8 cellular contexts compared by ENCODE assay signal in genomic region chr5:87780831-87781760, GRCh38.
DNase-seq lines count a peak whose midpoint lies in the region; FAIRE-seq and TF ChIP-seq lines count a peak whose summit lies in the region.

No MANE protein-coding gene starts in this region.

- no peak overlapping the region for H3K9ac ChIP-seq in Loucy (ENCODE audit: low read depth, low read length, poor library complexity, severe bottlenecking)

- H3K9me3 ChIP-seq in Loucy (ENCODE audit: insufficient read depth, low read depth, low read length) (no peaks in the 10 kb centered on the region), neuron (ENCODE audit: low read length) (no peaks in the 10 kb centered on the region)

- H3K27me3 ChIP-seq in Loucy (ENCODE audit: insufficient read depth, low read length, poor library complexity, severe bottlenecking) = no peaks in the 10 kb centered on the region
- H3K27me3 ChIP-seq in neuron (ENCODE audit: insufficient read depth, low read length) = peaks cover 33% of the 10 kb centered on the region

- H3K27ac ChIP-seq in substantia nigra (ENCODE audit: low read depth, low read length, poor library complexity, severe bottlenecking) = peak overlapping the region; percentile 23

- TF ChIP-seq CTCF in Loucy (conservative IDR thresholded peaks at IDR 0.05; ENCODE audit: low read length) = peak; percentile 94

- no peak overlapping the region for H3K27ac Mint-ChIP-seq in activated T-helper 1 cell treated with anti-CD3 and anti-CD28 coated beads, Interleukin-12 subunit alpha, Interleukin-12 subunit beta, Interleukin-2, Interleukin-4 antibody, amounts not matched to agents 30 ng/mL and 10 ng/mL and 1 ng/mL, durations not matched to agents 14 hours and 24 hours and 36 hours

- FAIRE-seq in G401.6 (lab: Jason Lieb, UNC) = peak; percentile 90

- no peaks in the 10 kb centered on the region for H3K9me2 ChIP-seq in Loucy (replicated peaks; ENCODE audit: low read depth, low read length)

- H3K4me3 ChIP-seq in Loucy (ENCODE audit: low read length, poor library complexity, severe bottlenecking) = peak overlapping the region; percentile 49
- no peak overlapping the region for H3K4me3 ChIP-seq in neuron (ENCODE audit: low read length)

- no peaks in the 10 kb centered on the region for H3K9me3 Mint-ChIP-seq in activated T-helper 1 cell treated with anti-CD3 and anti-CD28 coated beads, Interleukin-12 subunit alpha, Interleukin-12 subunit beta, Interleukin-2, Interleukin-4 antibody, amounts not matched to agents 30 ng/mL and 10 ng/mL and 1 ng/mL, durations not matched to agents 14 hours and 24 hours and 36 hours

- peaks cover 10% of the 10 kb centered on the region for H3K27me3 Mint-ChIP-seq in activated T-helper 1 cell treated with anti-CD3 and anti-CD28 coated beads, Interleukin-12 subunit alpha, Interleukin-12 subunit beta, Interleukin-2, Interleukin-4 antibody, amounts not matched to agents 30 ng/mL and 10 ng/mL and 1 ng/mL, durations not matched to agents 14 hours and 24 hours and 36 hours (ENCODE audit: insufficient read depth)

- intact Hi-C loops in activated T-helper 1 cell treated with anti-CD3 and anti-CD28 coated beads, Interleukin-12 subunit alpha, Interleukin-12 subunit beta, Interleukin-2, Interleukin-4 antibody, amounts not matched to agents 30 ng/mL and 10 ng/mL and 1 ng/mL, durations not matched to agents 14 hours and 24 hours and 36 hours (cut with micrococcal nuclease) = loop anchor here (1.0 to 10.0 kb wide), 6 partner anchors 361 to 1101 kb away; partner anchors contain the start of gene MEF2C

- H3F3A ChIP-seq in Loucy (ENCODE audit: low read depth) = no peaks in the 10 kb centered on the region

- H2AFZ ChIP-seq in Loucy (ENCODE audit: low read length) (peak overlapping the region; percentile 81), neuron (ENCODE audit: low read depth, low read length) (peak overlapping the region; percentile 8)

- peak overlapping the region; percentile 62 for H3K4me2 ChIP-seq in Loucy (ENCODE audit: low read depth, low read length, poor library complexity, severe bottlenecking)

- H3K4me3 Mint-ChIP-seq in activated T-helper 1 cell treated with anti-CD3 and anti-CD28 coated beads, Interleukin-12 subunit alpha, Interleukin-12 subunit beta, Interleukin-2, Interleukin-4 antibody, amounts not matched to agents 30 ng/mL and 10 ng/mL and 1 ng/mL, durations not matched to agents 14 hours and 24 hours and 36 hours = no peak overlapping the region

- H3K79me2 ChIP-seq in Loucy (ENCODE audit: insufficient read depth, low read length) = no peaks in the 10 kb centered on the region

- DNase-seq in HCEC 1CT = peak; percentile 70
- DNase-seq in RPMI7951 (ENCODE audit: low read depth) = peak; percentile 72
- DNase-seq in activated T-helper 1 cell treated with anti-CD3 and anti-CD28 coated beads, Interleukin-12 subunit alpha, Interleukin-12 subunit beta, Interleukin-2, Interleukin-4 antibody, amounts not matched to agents 30 ng/mL and 10 ng/mL and 1 ng/mL, durations not matched to agents 14 hours and 24 hours and 36 hours (ENCODE audit: low spot score) = peak; percentile 64
- DNase-seq in fibroblast of the conjunctiva (ENCODE audit: low read depth) = peak; percentile 69
- DNase-seq in substantia nigra (lab: John Stamatoyannopoulos, UW) = peak in 48 of 49 donors; percentile 5 to 90 (median 74)

- H3K4me1 Mint-ChIP-seq in activated T-helper 1 cell treated with anti-CD3 and anti-CD28 coated beads, Interleukin-12 subunit alpha, Interleukin-12 subunit beta, Interleukin-2, Interleukin-4 antibody, amounts not matched to agents 30 ng/mL and 10 ng/mL and 1 ng/mL, durations not matched to agents 14 hours and 24 hours and 36 hours (ENCODE audit: low read depth) = no peaks in the 10 kb centered on the region

- H3K36me3 ChIP-seq in Loucy (ENCODE audit: insufficient read depth, low read length) (no peaks in the 10 kb centered on the region), neuron (ENCODE audit: insufficient read depth, low read length) (no peaks in the 10 kb centered on the region)

- H3K36me3 Mint-ChIP-seq in activated T-helper 1 cell treated with anti-CD3 and anti-CD28 coated beads, Interleukin-12 subunit alpha, Interleukin-12 subunit beta, Interleukin-2, Interleukin-4 antibody, amounts not matched to agents 30 ng/mL and 10 ng/mL and 1 ng/mL, durations not matched to agents 14 hours and 24 hours and 36 hours (ENCODE audit: low read depth) = no peaks in the 10 kb centered on the region

- H4K20me1 ChIP-seq in Loucy (ENCODE audit: insufficient read depth, low read length, poor library complexity, severe bottlenecking) = no peaks in the 10 kb centered on the region

- no peaks in the 10 kb centered on the region for H3K4me1 ChIP-seq in Loucy (ENCODE audit: insufficient read depth, low read length, poor library complexity, severe bottlenecking)
- peaks cover 7% of the 10 kb centered on the region for H3K4me1 ChIP-seq in neuron (ENCODE audit: insufficient read depth, low read length)
